8 cellular contexts compared by ENCODE assay signal in genomic region chr22:28882878-28883656, GRCh38. TPM values are rescaled to one million over a fixed set of nuclear protein-coding genes. Genes with fewer than 3 reads are reported as not detected.
DNase-seq lines count a peak whose midpoint lies in the region; ATAC-seq lines count a peak whose summit lies in the region.

ZNRF3 (plus strand) TSS chr22:28883572; CDS start chr22:28883767, 195 bp downstream.

- H3K9me3 Mint-ChIP-seq in immature natural killer cell, result no peaks in the 10 kb centered on the region

- peak; percentile 94 for DNase-seq in GDM1 (lab: John Stamatoyannopoulos, UW)
- DNase-seq in NCI-H2227 treated with DMSO at 0.1 percent for 48 hours (lab: John Stamatoyannopoulos, UW), result peak; percentile 75
- peak; percentile 80 for DNase-seq in activated CD4-positive, CD25-positive, alpha-beta regulatory T cell treated with anti-CD3 and anti-CD28 coated beads, Interleukin-2, amount 50 U/mL, for 16 hours (ENCODE audit: low read depth, low spot score)
- peak; percentile 48 to 98 (median 95) for DNase-seq in caudate nucleus (lab: John Stamatoyannopoulos, UW)
- DNase-seq in immature natural killer cell, result peak; percentile 86 to 87 (median 86)

- ATAC-seq in HG03064 (IDR thresholded peaks at IDR 0.05; ENCODE audit: low read depth, unreplicated experiment) (peak; percentile 58), HG02981 (IDR thresholded peaks at IDR 0.05; ENCODE audit: unreplicated experiment) (no peak)

- peaks cover 20 to 29% of the 10 kb centered on the region in 2 donors for H3K4me1 Mint-ChIP-seq in immature natural killer cell

- H3K4me3 Mint-ChIP-seq in immature natural killer cell, result peak within 1 kb of the TSS; percentile 84 to 89 (median 87)

- peak within 1 kb of the TSS; percentile 17 to 81 (median 60) for H3K27ac Mint-ChIP-seq in immature natural killer cell

- peaks cover 10 to 11% (median 11%) of the 10 kb centered on the region in 3 donors for H3K27me3 Mint-ChIP-seq in immature natural killer cell (ENCODE audit: low read depth in 3 of 3)

- peak within 1 kb of the TSS; percentile 41 to 77 (median 53) for H3K4me3 ChIP-seq in skin epidermis

- H3K27ac ChIP-seq in caudate nucleus (ENCODE audit: low read depth, low read length), result peak within 1 kb of the TSS; percentile 6
- H3K27ac ChIP-seq in skin epidermis, result peak within 1 kb of the TSS in 16 of 21 experiments; percentile 10 to 71 (median 54)

- H3K36me3 Mint-ChIP-seq in immature natural killer cell, result peaks cover 0 to 4% (median 0%) of the 10 kb centered on the region in 3 donors

RNA-seq across cellular contexts. Expression of gene ZNRF3, which starts in this region (rescaled TPM):
- under 1 TPM; 0.06 to 0.28 (median 0.18) TPM for polyA plus RNA-seq in immature natural killer cell

Comparison
In these comparisons a context has a peak if more than half of its experiments do, and no peak if none do; other contexts are left out.
1. Peak in DNase-seq in immature natural killer cell; RNA of the gene not detected or under 1 TPM.